3 cellular contexts compared by ENCODE assay signal in the genomic region with DNA sequence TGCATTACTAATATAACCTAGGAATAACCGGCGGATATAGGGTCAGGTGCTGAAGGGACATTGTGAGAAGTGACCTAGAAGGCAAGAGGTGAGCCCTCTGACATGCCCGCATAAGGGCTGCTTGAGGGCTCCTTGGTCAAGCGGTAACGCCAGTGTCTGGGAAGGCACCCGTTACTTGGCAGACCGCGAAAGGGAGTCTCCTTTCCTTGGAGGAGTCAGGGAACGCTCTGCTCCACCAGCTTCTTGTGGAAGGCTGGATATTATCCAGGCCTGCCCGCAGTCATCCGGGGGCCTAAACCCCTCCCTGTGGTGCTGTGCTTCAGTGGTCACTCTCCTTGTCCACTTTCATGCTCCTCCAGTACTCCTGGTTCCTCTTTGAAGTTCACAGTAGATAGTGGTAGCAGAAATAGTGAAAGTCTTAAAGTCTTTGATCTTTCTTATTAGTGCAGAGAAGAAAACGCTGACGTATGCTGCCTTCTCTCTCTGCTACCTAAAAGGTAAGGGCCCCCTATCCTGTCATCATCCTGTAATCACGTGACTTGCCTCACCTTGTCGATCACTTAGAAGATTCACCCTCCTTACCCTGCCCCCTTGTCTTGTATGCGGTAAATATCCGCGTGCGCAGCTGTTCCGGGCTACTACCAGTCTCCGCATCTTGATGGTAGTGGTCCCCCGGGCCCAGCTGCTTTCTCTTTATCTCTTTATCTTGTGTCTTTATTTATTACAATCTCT. TPM values are rescaled to one million over a fixed set of nuclear protein-coding genes. Genes with fewer than 3 reads are reported as not detected.
"Had no signal": no experiment of that assay in that cellular context is flagged by ENCODE, and none has a peak within 500 bp of the region (broad histone marks: within the 10 kb centered on the region; RNA-seq: fewer than 3 reads in every experiment).

No MANE protein-coding gene starts in this region.

RNA-seq across cellular contexts. Expression of a gene that starts 18.1 kb away (rescaled TPM):
- total RNA-seq: NCI-H460, PC-9, SJSA1 had no signal
